Comparison of ENCODE assay signal across 28 cellular contexts in the genomic region with DNA sequence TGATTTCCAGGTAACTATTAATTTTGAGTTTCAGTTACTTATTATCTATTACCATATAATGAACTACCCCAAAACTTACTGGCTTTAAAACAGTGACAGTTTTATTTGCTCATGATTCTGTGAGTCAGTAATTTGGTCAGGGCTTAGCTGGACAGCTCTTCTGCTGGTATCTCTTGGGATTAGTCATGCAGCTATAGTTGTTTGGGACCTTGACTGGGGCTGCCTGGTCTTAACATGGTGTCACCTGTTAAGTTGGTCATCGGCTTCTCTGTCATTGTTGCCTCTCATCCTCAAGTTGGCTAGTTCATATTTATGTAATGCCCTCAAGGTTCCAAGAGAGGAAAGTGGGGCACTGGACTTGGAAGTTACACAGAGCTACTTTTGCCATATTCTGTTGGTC.
A peak's percentile ranks its signal among the peaks of the same experiment; 100 is the strongest.
DNase-seq lines count a peak whose midpoint lies in the region; ATAC-seq, FAIRE-seq and TF ChIP-seq lines count a peak whose summit lies in the region.
"Had no signal": no experiment of that assay in that cellular context is flagged by ENCODE, and none has a peak within 500 bp of the region (broad histone marks: within the 10 kb centered on the region; RNA-seq: fewer than 3 reads in every experiment).

No MANE protein-coding gene starts in this region.

- WGBS in HepG2 (ENCODE audit: low lambda C conversion rate): 100% methylated on average over 1 of the region's 1 CpG

- H3K9me3 Mint-ChIP-seq in activated T-helper 17 cell treated with anti-CD3 and anti-CD28 coated beads, Interleukin-2, amount 50 U/mL, for 72 hours: no peaks in the 10 kb centered on the region
- H3K9me3 Mint-ChIP-seq in endothelial cell (ENCODE audit: unreplicated experiment): no peaks in the 10 kb centered on the region
- H3K9me3 Mint-ChIP-seq: nephron progenitor cell, WTC11 had no signal

- no peak overlapping the region for H3K4me3 ChIP-seq in HepG2 (replicated peaks in 1 of 3; ENCODE audit: insufficient read depth in 1 of 3, low read depth in 2 of 3, low read length in 3 of 3)
- H3K4me3 ChIP-seq: BLaER1, cardiac muscle cell, colonic mucosa, GM12878, lung, SK-N-MC, skin epidermis had no signal

- no peak overlapping the region for H3K9ac ChIP-seq in HepG2 (ENCODE audit: insufficient read depth, low read depth, low read length)
- H3K9ac ChIP-seq: BLaER1 had no signal

- FAIRE-seq in HepG2 (lab: Jason Lieb, UNC): no peak
- FAIRE-seq: GM12878 had no signal

- POLR2A ChIA-PET in HepG2 (lab: Yijun Ruan, JAX): no interaction called here

- H3K27ac Mint-ChIP-seq in activated T-helper 17 cell treated with anti-CD3 and anti-CD28 coated beads, Interleukin-2, amount 50 U/mL, for 72 hours: no peak overlapping the region
- H3K27ac Mint-ChIP-seq in endothelial cell (ENCODE audit: unreplicated experiment): no peak overlapping the region
- H3K27ac Mint-ChIP-seq: activated CD8-positive, alpha-beta memory T cell treated with anti-CD3 and anti-CD28 coated beads, Interleukin-2, amount 10 ng/mL, durations not matched to agents 7 days and 5 days; nephron progenitor cell; stimulated activated naive CD8-positive, alpha-beta T cell treated with anti-CD3 and anti-CD28 coated beads, Interleukin-15, Interleukin-2, amounts not matched to agents 100 ng/mL and 50 ng/mL, for 24 hours; WTC11 had no signal

- TF ChIP-seq POLR2A in HepG2 (IDR thresholded peaks at IDR 0.05; ENCODE audit: insufficient read depth in 1 of 2, low read depth in 2 of 2, low read length in 2 of 2): no peak

- in situ Hi-C loops in HepG2 (cut with HindIII; ENCODE audit: extremely low pct_ligation_motif_present, low pct_unique_long_range_greater_than_20kb): no loop called here

- TF ChIP-seq EP300 in HepG2 (IDR thresholded peaks at IDR 0.05; ENCODE audit: low read depth in 2 of 2, low read length in 2 of 2) (no peak), HepG2 (CRISPR knock-in tag; IDR thresholded peaks at IDR 0.05; ENCODE audit: borderline replicate concordance) (no peak)

- no peaks in the 10 kb centered on the region for H3K27me3 Mint-ChIP-seq in activated T-helper 17 cell treated with anti-CD3 and anti-CD28 coated beads, Interleukin-2, amount 50 U/mL, for 72 hours
- no peaks in the 10 kb centered on the region for H3K27me3 Mint-ChIP-seq in endothelial cell (ENCODE audit: unreplicated experiment)
- H3K27me3 Mint-ChIP-seq: activated CD8-positive, alpha-beta memory T cell treated with anti-CD3 and anti-CD28 coated beads, Interleukin-2, amount 10 ng/mL, durations not matched to agents 7 days and 5 days; stimulated activated naive CD8-positive, alpha-beta T cell treated with anti-CD3 and anti-CD28 coated beads, Interleukin-15, Interleukin-2, amounts not matched to agents 100 ng/mL and 50 ng/mL, for 24 hours had no signal

- peak; percentile 62 for ATAC-seq in activated T-helper 17 cell treated with anti-CD3 and anti-CD28 coated beads, Interleukin-2, amount 50 U/mL, for 72 hours (replicated peaks)
- ATAC-seq in HepG2: no peak
- ATAC-seq: activated CD8-positive, alpha-beta memory T cell treated with anti-CD3 and anti-CD28 coated beads, Interleukin-2, amount 10 ng/mL, durations not matched to agents 7 days and 5 days; GM12878; WTC11 had no signal

- H3K4me1 ChIP-seq in HepG2 (ENCODE audit: insufficient read depth, low read length): no peaks in the 10 kb centered on the region
- H3K4me1 ChIP-seq: BLaER1, colonic mucosa had no signal

- H2AFZ ChIP-seq in HepG2 (ENCODE audit: low read length): no peak overlapping the region

- TF ChIP-seq CTCF in HepG2 (CRISPR knock-in tag; IDR thresholded peaks at IDR 0.05): no peak
- no peak for TF ChIP-seq CTCF in endothelial cell (IDR thresholded peaks at IDR 0.05; ENCODE audit: unreplicated experiment)

- H3K27ac ChIP-seq in HepG2 (ENCODE audit: extremely low read length, insufficient read depth, low read length): no peak overlapping the region
- H3K27ac ChIP-seq: BLaER1, cardiac muscle cell, colonic mucosa, SK-N-MC, skin epidermis had no signal

- H3K4me1 Mint-ChIP-seq in activated T-helper 17 cell treated with anti-CD3 and anti-CD28 coated beads, Interleukin-2, amount 50 U/mL, for 72 hours: peaks cover 8% of the 10 kb centered on the region
- H3K4me1 Mint-ChIP-seq in endothelial cell (ENCODE audit: unreplicated experiment): peaks cover 6% of the 10 kb centered on the region

- H3K4me2 ChIP-seq in HepG2 (ENCODE audit: low read depth, low read length): no peak overlapping the region
- H3K4me2 ChIP-seq: BLaER1 had no signal

- no TSS peak for BruUV-seq in HepG2 (replicated peaks; lab: Mats Ljungman, UMichigan)

- peaks cover 3% of the 10 kb centered on the region; the same call in 1 of the 2 replicates for H4K20me1 ChIP-seq in HepG2 (ENCODE audit: insufficient read depth, low read length)
- H4K20me1 ChIP-seq: BLaER1 had no signal

- DNase-seq in EH (ENCODE audit: low read depth) (peak; percentile 11), HT1080 (ENCODE audit: low read depth) (peak; percentile 49), HepG2 (ENCODE audit: low spot score) (no peak), ureter (ENCODE audit: low spot score) (no peak), endothelial cell (ENCODE audit: low spot score) (no peak)
- DNase-seq in activated CD8-positive, alpha-beta memory T cell treated with anti-CD3 and anti-CD28 coated beads, Interleukin-2, amount 50 U/mL, for 48 hours: no peak
- DNase-seq: activated CD8-positive, alpha-beta memory T cell treated with anti-CD3 and anti-CD28 coated beads, Interleukin-2, amount 10 ng/mL, durations not matched to agents 7 days and 5 days; activated naive CD4-positive, alpha-beta T cell treated with anti-CD3 and anti-CD28 coated beads, Interleukin-2, amount 50 U/mL, for 16 hours; amygdala; Caco-2; colonic mucosa; DND-41; effector CD8-positive, alpha-beta T cell; Kasumi-1; kidney glomerular epithelial cell; NCI-H1092 treated with DMSO at 0.1 percent for 48 hours; NCI-H1930; NCI-H69; nephron progenitor cell had no signal

- CTCF ChIA-PET in HepG2 (lab: Yijun Ruan, JAX; ENCODE audit: low intra/inter-chr PET ratio, low total read pairs): no interaction called here

- H3K36me3 ChIP-seq in HepG2 (replicated peaks in 1 of 2; ENCODE audit: control insufficient read depth in 1 of 2, insufficient read depth in 2 of 2, low read length in 2 of 2): no peaks in the 10 kb centered on the region
- H3K36me3 ChIP-seq: BLaER1, cardiac muscle cell, colonic mucosa had no signal

- intact Hi-C loops in HepG2 (cut with micrococcal nuclease; ENCODE audit: unreplicated experiment): no loop called here

- H3K4me3 Mint-ChIP-seq in activated T-helper 17 cell treated with anti-CD3 and anti-CD28 coated beads, Interleukin-2, amount 50 U/mL, for 72 hours: no peak overlapping the region
- H3K4me3 Mint-ChIP-seq in endothelial cell (ENCODE audit: unreplicated experiment): no peak overlapping the region
- H3K4me3 Mint-ChIP-seq: activated CD8-positive, alpha-beta memory T cell treated with anti-CD3 and anti-CD28 coated beads, Interleukin-2, amount 10 ng/mL, durations not matched to agents 7 days and 5 days; nephron progenitor cell; stimulated activated naive CD8-positive, alpha-beta T cell treated with anti-CD3 and anti-CD28 coated beads, Interleukin-15, Interleukin-2, amounts not matched to agents 100 ng/mL and 50 ng/mL, for 24 hours; WTC11 had no signal

- no peaks in the 10 kb centered on the region for H3K9me3 ChIP-seq in HepG2 (ENCODE audit: low read length)
- H3K9me3 ChIP-seq: BLaER1, Caco-2, colonic mucosa had no signal

- H3K36me3 Mint-ChIP-seq in activated T-helper 17 cell treated with anti-CD3 and anti-CD28 coated beads, Interleukin-2, amount 50 U/mL, for 72 hours (ENCODE audit: low read depth): no peaks in the 10 kb centered on the region
- no peaks in the 10 kb centered on the region for H3K36me3 Mint-ChIP-seq in endothelial cell (ENCODE audit: low read depth, unreplicated experiment)
- H3K36me3 Mint-ChIP-seq: WTC11 had no signal

- TF ChIP-seq RAD21 in HepG2 (CRISPR knock-in tag; IDR thresholded peaks at IDR 0.05): no peak

- no peaks in the 10 kb centered on the region for H3K27me3 ChIP-seq in HepG2 (ENCODE audit: control insufficient read depth in 1 of 2, insufficient read depth in 2 of 2, low read length in 2 of 2)
- H3K27me3 ChIP-seq: BLaER1, cardiac muscle cell, colonic mucosa had no signal

- H3K79me2 ChIP-seq in HepG2 (ENCODE audit: insufficient read depth, low read length): peaks cover 11% of the 10 kb centered on the region

TF ChIP-seq in HepG2, 621 proteins besides CTCF, POLR2A, EP300 and RAD21:
- no peak for TF ChIP-seq SOX13 (IDR thresholded peaks at IDR 0.05)
- no peak for TF ChIP-seq SOX13 (CRISPR knock-in tag; conservative IDR thresholded peaks at IDR 0.05 in 1 of 2, IDR thresholded peaks at IDR 0.05 in 1 of 2)
- peak; percentile 99 for TF ChIP-seq ZNF331 (CRISPR knock-in tag; IDR thresholded peaks at IDR 0.05)
- no peak for TF ChIP-seq ZSCAN22 (CRISPR knock-in tag; IDR thresholded peaks at IDR 0.05)
- TF ChIP-seq KLF13 (CRISPR knock-in tag; IDR thresholded peaks at IDR 0.05): no peak
- TF ChIP-seq ZNF337 (CRISPR knock-in tag; IDR thresholded peaks at IDR 0.05; ENCODE audit: borderline replicate concordance, low read depth): no peak
- no peak for TF ChIP-seq ZNF251 (CRISPR knock-in tag; IDR thresholded peaks at IDR 0.05)
- no peak for TF ChIP-seq ZNF282 (IDR thresholded peaks at IDR 0.05; ENCODE audit: partially characterized antibody)
- 0 out of 2 replicates have a peak, but pooled peaks have one; percentile 29 for TF ChIP-seq FOSL2 (CRISPR knock-in tag; IDR thresholded peaks at IDR 0.05)

Comparison
In these comparisons a context has a peak if more than half of its experiments do, and no peak if none do; other contexts are left out.
1. DNase-seq: peak in EH (single experiment) and HT1080 (single experiment); none in HepG2 (single experiment), ureter (single experiment), activated CD8-positive, alpha-beta memory T cell treated with anti-CD3 and anti-CD28 coated beads, Interleukin-2, amount 50 U/mL, for 48 hours (single experiment) and endothelial cell (single experiment).